8 cellular contexts compared by ENCODE assay signal in the genomic region with DNA sequence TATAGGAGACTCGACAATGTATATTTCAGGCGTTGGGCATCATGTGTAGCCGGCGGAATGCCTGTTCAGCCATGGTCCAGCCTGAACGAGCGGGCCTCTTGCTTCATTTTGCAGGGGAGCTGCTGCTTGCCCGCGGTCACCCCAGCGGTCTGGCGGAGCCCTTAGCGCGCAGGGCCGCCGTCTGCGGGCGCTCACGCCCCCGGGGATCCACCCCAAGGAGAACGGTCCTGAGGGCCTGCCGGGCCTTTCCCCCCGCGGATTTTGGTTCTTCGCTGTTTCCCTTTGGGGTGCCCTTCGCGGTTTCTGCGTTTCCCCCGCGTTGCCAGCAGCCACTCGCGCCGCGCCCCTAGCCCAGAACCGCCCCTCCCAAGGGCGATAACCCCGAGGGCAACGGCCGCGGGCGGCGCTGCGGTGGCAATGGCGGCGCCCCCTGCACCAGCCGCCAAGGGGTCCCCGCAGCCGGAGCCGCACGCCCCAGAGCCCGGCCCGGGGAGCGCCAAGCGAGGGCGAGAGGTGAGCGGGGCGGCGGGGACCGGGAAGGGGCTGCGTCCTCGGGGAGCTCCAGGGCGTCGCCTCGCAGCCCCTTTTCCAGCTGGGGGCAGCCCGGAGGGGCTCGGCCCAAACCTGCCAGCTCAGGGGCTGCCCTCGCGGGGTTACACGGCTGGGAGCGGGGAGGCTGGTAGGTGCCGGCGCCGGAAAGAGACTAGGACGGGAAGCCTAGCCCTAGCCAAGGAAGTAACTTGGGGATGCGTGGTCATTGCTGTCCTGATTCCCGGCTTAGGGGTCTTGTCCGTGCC. TPM values are rescaled to one million over a fixed set of nuclear protein-coding genes. Genes with fewer than 3 reads are reported as not detected.
DNase-seq lines count a peak whose midpoint lies in the region; ATAC-seq and TF ChIP-seq lines count a peak whose summit lies in the region.

A gene with protein sequence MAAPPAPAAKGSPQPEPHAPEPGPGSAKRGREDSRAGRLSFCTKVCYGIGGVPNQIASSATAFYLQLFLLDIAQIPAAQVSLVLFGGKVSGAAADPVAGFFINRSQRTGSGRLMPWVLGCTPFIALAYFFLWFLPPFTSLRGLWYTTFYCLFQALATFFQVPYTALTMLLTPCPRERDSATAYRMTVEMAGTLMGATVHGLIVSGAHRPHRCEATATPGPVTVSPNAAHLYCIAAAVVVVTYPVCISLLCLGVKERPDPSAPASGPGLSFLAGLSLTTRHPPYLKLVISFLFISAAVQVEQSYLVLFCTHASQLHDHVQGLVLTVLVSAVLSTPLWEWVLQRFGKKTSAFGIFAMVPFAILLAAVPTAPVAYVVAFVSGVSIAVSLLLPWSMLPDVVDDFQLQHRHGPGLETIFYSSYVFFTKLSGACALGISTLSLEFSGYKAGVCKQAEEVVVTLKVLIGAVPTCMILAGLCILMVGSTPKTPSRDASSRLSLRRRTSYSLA (plus strand): TSS at position 406 of the 797 bp plus-strand sequence. CDS start 12 bp downstream, at position 418.

- H3K27me3 Mint-ChIP-seq in endothelial cell (ENCODE audit: unreplicated experiment), result peaks cover 8% of the 10 kb centered on the region
- H3K27me3 Mint-ChIP-seq in activated T-helper 2 cell treated with anti-CD3 and anti-CD28 coated beads, Interferon-gamma antibody, Interleukin-2, Interleukin-4, amounts not matched to agents 10 μg/mL and 5 μg/mL and 100 μg/mL, durations not matched to agents 14 hours and 24 hours and 36 hours (ENCODE audit: low read depth), result peaks cover 42% of the 10 kb centered on the region

- peaks cover 15% of the 10 kb centered on the region for H3K4me1 Mint-ChIP-seq in endothelial cell (ENCODE audit: unreplicated experiment)
- peaks cover 7% of the 10 kb centered on the region for H3K4me1 Mint-ChIP-seq in activated T-helper 2 cell treated with anti-CD3 and anti-CD28 coated beads, Interferon-gamma antibody, Interleukin-2, Interleukin-4, amounts not matched to agents 10 μg/mL and 5 μg/mL and 100 μg/mL, durations not matched to agents 14 hours and 24 hours and 36 hours (ENCODE audit: low read depth)

- peak; percentile 16 for ATAC-seq in Right ventricle myocardium inferior
- peak; percentile 38 for ATAC-seq in aorta (ENCODE audit: low FRiP score)

- peaks cover 13% of the 10 kb centered on the region for H3K4me1 ChIP-seq in mesodermal cell (ENCODE audit: control insufficient read depth, insufficient read depth, low read length, poor library complexity, severe bottlenecking)
- no peaks in the 10 kb centered on the region for H3K4me1 ChIP-seq in aorta (ENCODE audit: control insufficient read depth in 1 of 2, insufficient read depth in 2 of 2, low read length in 2 of 2)
- H3K4me1 ChIP-seq in tibial artery, result peaks cover 0 to 12% (median 10%) of the 10 kb centered on the region in 4 donors

- H3K36me3 Mint-ChIP-seq in endothelial cell (ENCODE audit: low read depth, unreplicated experiment), result no peaks in the 10 kb centered on the region
- H3K36me3 Mint-ChIP-seq in activated T-helper 2 cell treated with anti-CD3 and anti-CD28 coated beads, Interferon-gamma antibody, Interleukin-2, Interleukin-4, amounts not matched to agents 10 μg/mL and 5 μg/mL and 100 μg/mL, durations not matched to agents 14 hours and 24 hours and 36 hours (ENCODE audit: low read depth), result no peaks in the 10 kb centered on the region

- H3K4me3 ChIP-seq in mesodermal cell (ENCODE audit: extremely low read depth, insufficient read depth, low read length, poor library complexity, severe bottlenecking) (peak within 1 kb of the TSS; percentile 29), aorta (ENCODE audit: low read length in 2 of 2) (no peak within 1 kb of the TSS), tibial artery (peak within 1 kb of the TSS in 1 of 2 donors; percentile 40)

- H3K9me3 Mint-ChIP-seq in endothelial cell (ENCODE audit: unreplicated experiment), result no peaks in the 10 kb centered on the region
- no peaks in the 10 kb centered on the region for H3K9me3 Mint-ChIP-seq in activated T-helper 2 cell treated with anti-CD3 and anti-CD28 coated beads, Interferon-gamma antibody, Interleukin-2, Interleukin-4, amounts not matched to agents 10 μg/mL and 5 μg/mL and 100 μg/mL, durations not matched to agents 14 hours and 24 hours and 36 hours

- DNase-seq in Right ventricle myocardium inferior (ENCODE audit: missing footprints) (no peak), cardiac septum (ENCODE audit: low spot score) (no peak), endothelial cell (ENCODE audit: low spot score) (peak; percentile 31), aorta (no peak), NCI-H1417 treated with DMSO at 0.1 percent for 48 hours (lab: John Stamatoyannopoulos, UW) (no peak), tibial artery (no peak)
- no peak for DNase-seq in activated T-helper 2 cell treated with anti-CD3 and anti-CD28 coated beads, Interferon-gamma antibody, Interleukin-2, Interleukin-4, amounts not matched to agents 10 μg/mL and 5 μg/mL and 100 μg/mL, durations not matched to agents 14 hours and 24 hours and 36 hours (ENCODE audit: low spot score)

- H3K36me3 ChIP-seq in mesodermal cell (ENCODE audit: control insufficient read depth, insufficient read depth, low read length) (no peaks in the 10 kb centered on the region), aorta (ENCODE audit: control insufficient read depth in 1 of 2, insufficient read depth in 2 of 2, low read length in 1 of 2) (no peaks in the 10 kb centered on the region), tibial artery (no peaks in the 10 kb centered on the region)

- no peak for TF ChIP-seq CTCF in endothelial cell (IDR thresholded peaks at IDR 0.05; ENCODE audit: unreplicated experiment)
- no peak for TF ChIP-seq CTCF in tibial artery (IDR thresholded peaks at IDR 0.05)

- intact Hi-C loops in Right ventricle myocardium inferior (cut with DNase I), result no loop called here
- intact Hi-C loops in cardiac septum (cut with DNase I), result no loop called here
- intact Hi-C loops in aorta (cut with DNase I), result no loop called here
- intact Hi-C loops in tibial artery (cut with DNase I; ENCODE audit: low total_unique reads), result no loop called here
- intact Hi-C loops in activated T-helper 2 cell treated with anti-CD3 and anti-CD28 coated beads, Interferon-gamma antibody, Interleukin-2, Interleukin-4, amounts not matched to agents 10 μg/mL and 5 μg/mL and 100 μg/mL, durations not matched to agents 14 hours and 24 hours and 36 hours (cut with micrococcal nuclease), result no loop called here

- no peak within 1 kb of the TSS for H3K27ac ChIP-seq in mesodermal cell (ENCODE audit: low read depth, low read length, severe bottlenecking)
- no peak within 1 kb of the TSS for H3K27ac ChIP-seq in aorta (ENCODE audit: low read depth in 1 of 2, low read length in 2 of 2)
- no peak within 1 kb of the TSS for H3K27ac ChIP-seq in tibial artery

- H3K4me3 Mint-ChIP-seq in endothelial cell (ENCODE audit: unreplicated experiment), result peak within 1 kb of the TSS; percentile 68
- H3K4me3 Mint-ChIP-seq in activated T-helper 2 cell treated with anti-CD3 and anti-CD28 coated beads, Interferon-gamma antibody, Interleukin-2, Interleukin-4, amounts not matched to agents 10 μg/mL and 5 μg/mL and 100 μg/mL, durations not matched to agents 14 hours and 24 hours and 36 hours (ENCODE audit: low read depth), result no peak within 1 kb of the TSS

- 23 to 26% methylated on average over 53 to 55 of the region's 75 CpGs for WGBS in mesodermal cell (ENCODE audit: insufficient coverage in 2 of 2), 2 experiments
- 3% methylated on average over 72 to 75 of the region's 75 CpGs for WGBS in aorta, 2 donors

- H3K27me3 ChIP-seq in aorta (ENCODE audit: control insufficient read depth in 1 of 2, insufficient read depth in 2 of 2, low read length in 1 of 2), result no peaks in the 10 kb centered on the region
- H3K27me3 ChIP-seq in tibial artery, result peaks cover 0 to 26% of the 10 kb centered on the region in 2 donors

- H3K9me3 ChIP-seq in mesodermal cell (ENCODE audit: control insufficient read depth, low read length) (no peaks in the 10 kb centered on the region), aorta (ENCODE audit: control insufficient read depth, low read length) (no peaks in the 10 kb centered on the region), tibial artery (no peaks in the 10 kb centered on the region)

- no peak within 1 kb of the TSS for H3K27ac Mint-ChIP-seq in endothelial cell (ENCODE audit: unreplicated experiment)
- H3K27ac Mint-ChIP-seq in activated T-helper 2 cell treated with anti-CD3 and anti-CD28 coated beads, Interferon-gamma antibody, Interleukin-2, Interleukin-4, amounts not matched to agents 10 μg/mL and 5 μg/mL and 100 μg/mL, durations not matched to agents 14 hours and 24 hours and 36 hours, result no peak within 1 kb of the TSS

RNA-seq across cellular contexts. Expression of the gene that starts here (rescaled TPM):
- total RNA-seq in Right ventricle myocardium inferior (not detected), cardiac septum (not detected), endothelial cell (ENCODE audit: unreplicated experiment) (not detected), aorta (under 1 TPM; 0.33 to 0.42 TPM)
- 1.1 TPM for polyA plus RNA-seq in mesodermal cell (2013, experiment 1 of 2)
- 0.81 TPM for polyA plus RNA-seq in mesodermal cell (2013, experiment 2 of 2)
- under 1 TPM in 1 of 2 donors, not detected in 1; 0.05 TPM for polyA plus RNA-seq in aorta
- total RNA-seq in activated T-helper 2 cell treated with anti-CD3 and anti-CD28 coated beads, Interferon-gamma antibody, Interleukin-2, Interleukin-4, amounts not matched to agents 10 μg/mL and 5 μg/mL and 100 μg/mL, durations not matched to agents 14 hours and 24 hours and 36 hours, result 0.14 TPM in 1 of 2 replicates, not detected in the other

Comparison
In these comparisons a context has a peak if more than half of its experiments do, and no peak if none do; other contexts are left out.
1. Peak in ATAC-seq in Right ventricle myocardium inferior; RNA of the gene not detected or under 1 TPM.
2. Peak in DNase-seq in endothelial cell; RNA of the gene not detected or under 1 TPM.
3. Peak in ATAC-seq in aorta; RNA of the gene not detected or under 1 TPM.